In the genomic region with DNA sequence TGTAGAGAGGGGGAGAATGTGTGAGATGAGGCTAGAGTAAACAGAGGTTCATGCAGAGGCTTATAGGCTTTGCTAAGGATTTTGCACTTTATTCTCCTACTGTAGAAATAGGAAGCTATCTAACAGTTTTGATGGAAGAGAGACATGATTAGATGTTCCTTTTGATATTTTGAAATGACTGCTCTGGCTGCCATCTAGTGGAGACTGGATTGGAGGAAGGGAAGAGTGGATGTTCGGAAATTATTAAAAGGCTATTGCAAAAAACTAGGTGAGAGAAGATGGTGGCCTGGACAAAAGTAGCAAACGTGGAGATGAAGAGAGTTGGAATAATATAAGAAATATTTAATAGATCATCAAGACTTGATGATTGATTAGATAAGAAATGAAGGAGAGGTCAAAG, we compare ENCODE assay signal across 8 cellular contexts. TPM values are rescaled to one million over a fixed set of nuclear protein-coding genes. Genes with fewer than 3 reads are reported as not detected.
DNase-seq lines count a peak whose midpoint lies in the region; ATAC-seq, FAIRE-seq and TF ChIP-seq lines count a peak whose summit lies in the region.

No MANE protein-coding gene starts in this region.

- CTCF ChIA-PET in BJ (lab: Yijun Ruan, JAX), result no interaction called here

- no peaks in the 10 kb centered on the region for H3K27me3 ChIP-seq in BJ (ENCODE audit: control insufficient read depth, insufficient read depth, low read length)

- POLR2A ChIA-PET in BJ (lab: Charles Lee), result no interaction called here

- H3K4me3 ChIP-seq in BJ (ENCODE audit: low read depth, low read length), result no peak overlapping the region
- H3K4me3 ChIP-seq in HFF-Myc (replicated peaks; ENCODE audit: low read depth, low read length), result no peak overlapping the region

- no peak for ATAC-seq in HG03565 (IDR thresholded peaks at IDR 0.05; ENCODE audit: unreplicated experiment)
- no peak for ATAC-seq in GM18873 (IDR thresholded peaks at IDR 0.05; ENCODE audit: low FRiP score, unreplicated experiment)
- ATAC-seq in GM21447 (IDR thresholded peaks at IDR 0.05; ENCODE audit: unreplicated experiment), result no peak

- no peak for FAIRE-seq in HTR-8/SVneo (lab: Jason Lieb, UNC)

- no peak for DNase-seq in BJ (ENCODE audit: low read depth)
- DNase-seq in HFF-Myc (ENCODE audit: extremely low read depth, low read depth), result no peak
- DNase-seq in RKO (ENCODE audit: low spot score), result peak; percentile 46
- DNase-seq in iPS-NIHi7 (ENCODE audit: extremely low spot score), result peak; percentile 15
- no peak for DNase-seq in HTR-8/SVneo (ENCODE audit: insufficient read length, low spot score)

- peak; percentile 15; the same call in 1 of the 2 replicates for TF ChIP-seq CTCF in BJ (IDR thresholded peaks at IDR 0.05; ENCODE audit: insufficient read depth, low read depth, low read length)
- peak; percentile 37 for TF ChIP-seq CTCF in HFF-Myc (IDR thresholded peaks at IDR 0.05; ENCODE audit: low read depth, low read length, missing control alignments)

- no peaks in the 10 kb centered on the region for H3K36me3 ChIP-seq in BJ (ENCODE audit: control insufficient read depth, insufficient read depth, low read length)

RNA-seq across cellular contexts. Expression of a gene that starts 42.2 kb away (rescaled TPM):
- 0.17 and 0.18 TPM in 2 replicates for polyA plus RNA-seq in BJ (2011; rRNA removed)
- polyA minus RNA-seq in BJ (2011; rRNA and poly(A)+ RNA removed), result 0.57 and 0.85 TPM in 2 replicates

Comparison
In these comparisons a context has a peak if more than half of its experiments do, and no peak if none do; other contexts are left out.
1. DNase-seq: peak in RKO (single experiment) and iPS-NIHi7 (single experiment); none in BJ (single experiment), HFF-Myc (single experiment) and HTR-8/SVneo (single experiment).